In genomic region chr14:91814317-91814716, GRCh38 we compare ENCODE assay signal across 15 cellular contexts.
"Had no signal": no experiment of that assay in that cellular context is flagged by ENCODE, and none has a peak within 500 bp of the region (broad histone marks: within the 10 kb centered on the region; RNA-seq: fewer than 3 reads in every experiment).

No MANE protein-coding gene starts in this region.

- H3K9ac ChIP-seq: neural progenitor cell had no signal

- H2AFZ ChIP-seq: neural progenitor cell had no signal

- H3K4me3 Mint-ChIP-seq: memory B cell, neural progenitor cell had no signal

- H3K36me3 ChIP-seq: neural progenitor cell, prostate gland, uterus had no signal

- H3K4me2 ChIP-seq: neural progenitor cell had no signal

- H3K4me1 ChIP-seq: prostate gland, testis, uterus had no signal

- ATAC-seq: foreskin keratinocyte, left colon had no signal

- H3K4me3 ChIP-seq: neural progenitor cell, prostate gland, testis, uterus had no signal

- H3K27ac Mint-ChIP-seq: memory B cell, neural progenitor cell had no signal

- H3K36me3 Mint-ChIP-seq: neural progenitor cell had no signal

- H3K27ac ChIP-seq: foreskin keratinocyte, neural progenitor cell, prostate gland, testis, uterus had no signal

- H3K4me1 Mint-ChIP-seq: neural progenitor cell had no signal

- H3K27me3 ChIP-seq: foreskin keratinocyte, neural progenitor cell, testis, uterus had no signal

- H3K9me3 ChIP-seq: prostate gland, testis had no signal

- DNase-seq: activated CD4-positive, alpha-beta T cell treated with anti-CD3 and anti-CD28 coated beads, Interleukin-2, amount 50 U/mL, for 48 hours; activated CD4-positive, CD25-positive, alpha-beta regulatory T cell treated with anti-CD3 and anti-CD28 coated beads, Interleukin-2, amount 50 U/mL, for 72 hours; erythroblast; foreskin keratinocyte; left colon; stimulated activated CD4-positive, alpha-beta T cell treated with anti-CD3 and anti-CD28 coated beads, Interleukin-2, amount 100 ng/mL, for 48 hours; stimulated activated CD8-positive, alpha-beta memory T cell treated with anti-CD3 and anti-CD28 coated beads, Interleukin-4, amount 100 ng/mL, for 48 hours; stimulated activated naive CD4-positive, alpha-beta T cell; T-helper 2 cell; testis; trophoblast cell; uterus had no signal
